Comparison of ENCODE assay signal across 8 cellular contexts in genomic region chr4:56434599-56435000, GRCh38. TPM values are rescaled to one million over a fixed set of nuclear protein-coding genes. Genes with fewer than 3 reads are reported as not detected.
A peak's percentile ranks its signal among the peaks of the same experiment; 100 is the strongest.
DNase-seq lines count a peak whose midpoint lies in the region; ATAC-seq and TF ChIP-seq lines count a peak whose summit lies in the region.

No MANE protein-coding gene starts in this region.

- DNase-seq in DMS53 treated with DMSO at 0.1 percent for 48 hours (lab: John Stamatoyannopoulos, UW; ENCODE audit: unreplicated experiment) (peak; percentile 42), foreskin keratinocyte (peak; percentile 37 to 64), gastrocnemius medialis (no peak)

- H3K9me3 ChIP-seq in HUES6 (ENCODE audit: control insufficient read depth, insufficient read depth, low read depth, low read length) (no peaks in the 10 kb centered on the region), gastrocnemius medialis (no peaks in the 10 kb centered on the region)

- TF ChIP-seq CTCF in VCaP (conservative IDR thresholded peaks at IDR 0.05), result no peak
- TF ChIP-seq CTCF in foreskin keratinocyte (conservative IDR thresholded peaks at IDR 0.05), result no peak
- no peak for TF ChIP-seq CTCF in gastrocnemius medialis (IDR thresholded peaks at IDR 0.05 in 4 of 5, conservative IDR thresholded peaks at IDR 0.05 in 1 of 5)

- peaks cover 6% of the 10 kb centered on the region for H3K4me1 ChIP-seq in HUES6 (ENCODE audit: control insufficient read depth, insufficient read depth, low read length)
- peaks cover 11% of the 10 kb centered on the region for H3K4me1 ChIP-seq in foreskin keratinocyte
- peaks cover 16 to 18% of the 10 kb centered on the region in 2 donors for H3K4me1 ChIP-seq in gastrocnemius medialis

- H3K4me3 ChIP-seq in HUES6 (ENCODE audit: low read depth, low read length), result peak overlapping the region; percentile 93
- peak overlapping the region; percentile 72 to 91 (median 87) for H3K4me3 ChIP-seq in gastrocnemius medialis

- in situ Hi-C loops in gastrocnemius medialis (cut with MboI; ENCODE audit: low sequenced_read_pairs in 4 of 4), result loop anchor here in 1 of 4 donors (25.0 kb wide), 1 partner anchor 403 kb away; no protein-coding TSS in a partner anchor

- intact Hi-C loops in gastrocnemius medialis (cut with DNase I; ENCODE audit: low total_unique reads), result no loop called here

- H3K36me3 ChIP-seq in HUES6 (ENCODE audit: control insufficient read depth, insufficient read depth, low read length), result peaks cover 4% of the 10 kb centered on the region; the same call in 1 of the 2 replicates
- no peaks in the 10 kb centered on the region for H3K36me3 ChIP-seq in gastrocnemius medialis

- H3K27ac ChIP-seq in HUES6 (ENCODE audit: low read depth, low read length), result peak overlapping the region; percentile 48
- H3K27ac ChIP-seq in VCaP, result peak overlapping the region; percentile 87
- peak overlapping the region; percentile 30 for H3K27ac ChIP-seq in foreskin keratinocyte
- H3K27ac ChIP-seq in gastrocnemius medialis, result peak overlapping the region; percentile 91 to 99 (median 98)

- no peak for ATAC-seq in foreskin keratinocyte
- ATAC-seq in gastrocnemius medialis, result no peak
- no peak for ATAC-seq in GM18502 (IDR thresholded peaks at IDR 0.05; ENCODE audit: poor library complexity, unreplicated experiment)
- no peak for ATAC-seq in HG03342 (IDR thresholded peaks at IDR 0.05; ENCODE audit: unreplicated experiment)
- no peak for ATAC-seq in GM18858 (IDR thresholded peaks at IDR 0.05; ENCODE audit: unreplicated experiment)

- peak overlapping the region; percentile 95 for H3K9ac ChIP-seq in HUES6 (ENCODE audit: low read length)

- no peak for TF ChIP-seq POLR2A in gastrocnemius medialis (IDR thresholded peaks at IDR 0.05)

- H3K27me3 ChIP-seq in HUES6 (ENCODE audit: control insufficient read depth, insufficient read depth, low read length) (no peaks in the 10 kb centered on the region), foreskin keratinocyte (no peaks in the 10 kb centered on the region), gastrocnemius medialis (no peaks in the 10 kb centered on the region)

RNA-seq across cellular contexts. Expression of gene PPAT, which starts 0.8 kb away (rescaled TPM):
- 22.9 and 27.6 TPM in 2 replicates for total RNA-seq in foreskin keratinocyte
- 7.0 and 9.7 TPM in 2 replicates for polyA plus RNA-seq in foreskin keratinocyte
- 1 to 10 TPM; 2.6 to 5.4 (median 3.9) TPM for total RNA-seq in gastrocnemius medialis

RNA-seq across cellular contexts. Expression of gene PAICS, which starts 1.5 kb away (rescaled TPM):
- 141 and 157 TPM in 2 replicates for total RNA-seq in foreskin keratinocyte
- polyA plus RNA-seq in foreskin keratinocyte, result 99.2 and 131 TPM in 2 replicates
- total RNA-seq in gastrocnemius medialis, result 10 to 100 TPM; 12.6 to 32.2 (median 24.7) TPM

RNA-seq across cellular contexts. Expression of gene SRP72, which starts 32.8 kb away (rescaled TPM):
- total RNA-seq in foreskin keratinocyte (120 and 122 TPM in 2 replicates), gastrocnemius medialis (10 to 100 TPM; 35.8 to 70.4 (median 53.1) TPM)
- polyA plus RNA-seq in foreskin keratinocyte, result 61.9 and 68.4 TPM in 2 replicates

RNA-seq across cellular contexts. Expression of gene AASDH, which starts 47.3 kb away (rescaled TPM):
- total RNA-seq in foreskin keratinocyte (9.0 and 10.6 TPM in 2 replicates), gastrocnemius medialis (1 to 10 TPM; 2.6 to 4.2 (median 3.3) TPM)
- 3.5 and 3.7 TPM in 2 replicates for polyA plus RNA-seq in foreskin keratinocyte

Comparison
In these comparisons a context has a peak if more than half of its experiments do, and no peak if none do; other contexts are left out.
1. DNase-seq: peak in DMS53 treated with DMSO at 0.1 percent for 48 hours (single experiment) and foreskin keratinocyte (2 of 2); none in gastrocnemius medialis (0 of 2).
2. H3K27ac ChIP-seq: peak in every context shown above with its lines; median percentile 98 in gastrocnemius medialis; 87 in VCaP; 48 in HUES6; 30 in foreskin keratinocyte.